Comparison of ENCODE assay signal across 18 cellular contexts in genomic region chr16:23274968-23275367, GRCh38. TPM values are rescaled to one million over a fixed set of nuclear protein-coding genes. Genes with fewer than 3 reads are reported as not detected.
DNase-seq lines count a peak whose midpoint lies in the region; ATAC-seq, FAIRE-seq and TF ChIP-seq lines count a peak whose summit lies in the region.
"Had no signal": no experiment of that assay in that cellular context is flagged by ENCODE, and none has a peak within 500 bp of the region (broad histone marks: within the 10 kb centered on the region; RNA-seq: fewer than 3 reads in every experiment).

No MANE protein-coding gene starts in this region.

- H3K4me3 ChIP-seq in HAP-1 = no peak overlapping the region
- H3K4me3 ChIP-seq in bronchial epithelial cell (ENCODE audit: low read depth, low read length) = no peak overlapping the region
- H3K4me3 ChIP-seq: ascending aorta, coronary artery, heart left ventricle, SK-N-MC had no signal

- DNase-seq in COLO668 (lab: John Stamatoyannopoulos, UW; ENCODE audit: unreplicated experiment) (peak; percentile 6), HAP-1 (ENCODE audit: low spot score in 2 of 2) (peak; percentile 8 to 9), NCI-H526 treated with DMSO at 0.1 percent for 48 hours (lab: John Stamatoyannopoulos, UW) (peak; percentile 12), bronchial epithelial cell (ENCODE audit: low read depth) (peak; percentile 35), germinal center (ENCODE audit: low spot score) (no peak), nucleus accumbens (lab: John Stamatoyannopoulos, UW) (no peak), H54 (ENCODE audit: insufficient read length, low spot score) (no peak)
- DNase-seq: activated CD8-positive, alpha-beta T cell treated with anti-CD3 and anti-CD28 coated beads for 36 hours; DMS79; heart left ventricle; KBM-7; kidney glomerular epithelial cell; NCI-H1436 treated with DMSO at 0.1 percent for 48 hours; stimulated activated naive CD8-positive, alpha-beta T cell treated with anti-CD3 and anti-CD28 coated beads, Interleukin-15, Interleukin-2, amounts not matched to agents 100 U/mL and 50 U/mL, for 24 hours had no signal

- no peaks in the 10 kb centered on the region; the same call in 1 of the 2 replicates for H3K27me3 ChIP-seq in HAP-1 (ENCODE audit: low read depth)
- H3K27me3 ChIP-seq in bronchial epithelial cell (ENCODE audit: control insufficient read depth, insufficient read depth, low read length) = no peaks in the 10 kb centered on the region
- H3K27me3 ChIP-seq: ascending aorta had no signal

- TF ChIP-seq POLR2A in H54 (IDR thresholded peaks at IDR 0.05; ENCODE audit: low read depth, low read length) = no peak

- no peak for ATAC-seq in HG03135 (IDR thresholded peaks at IDR 0.05; ENCODE audit: unreplicated experiment)
- ATAC-seq: activated CD8-positive, alpha-beta T cell treated with anti-CD3 and anti-CD28 coated beads for 36 hours; heart left ventricle; stimulated activated naive CD8-positive, alpha-beta T cell treated with anti-CD3 and anti-CD28 coated beads, Interleukin-15, Interleukin-2, amounts not matched to agents 100 U/mL and 50 U/mL, for 24 hours had no signal

- TF ChIP-seq CTCF in bronchial epithelial cell (IDR thresholded peaks at IDR 0.05; ENCODE audit: insufficient read depth, low read length, severe bottlenecking) = no peak

- no peaks in the 10 kb centered on the region for H3K4me1 ChIP-seq in HAP-1
- H3K4me1 ChIP-seq: ascending aorta, heart left ventricle had no signal

- no peaks in the 10 kb centered on the region for H3K9me3 ChIP-seq in HAP-1
- H3K9me3 ChIP-seq: ascending aorta had no signal

- H3K36me3 ChIP-seq in HAP-1 (replicated peaks) (no peaks in the 10 kb centered on the region), bronchial epithelial cell (ENCODE audit: control insufficient read depth, insufficient read depth, low read length) (no peaks in the 10 kb centered on the region)
- H3K36me3 ChIP-seq: ascending aorta, heart left ventricle had no signal

- FAIRE-seq in bronchial epithelial cell (lab: Jason Lieb, UNC) (no peak), H54 (lab: Jason Lieb, UNC) (no peak)

- in situ Hi-C loops in HAP-1 (cut with MboI; ENCODE audit: low sequenced_read_pairs) = no loop called here

RNA-seq across cellular contexts. Expression of gene SCNN1B, which starts 27.1 kb away (rescaled TPM):
- 0.79 and 5.8 TPM in 2 replicates for total RNA-seq in bronchial epithelial cell
- total RNA-seq: activated CD8-positive, alpha-beta T cell treated with anti-CD3 and anti-CD28 coated beads for 36 hours had no signal

Comparison
In these comparisons a context has a peak if more than half of its experiments do, and no peak if none do; other contexts are left out.
1. DNase-seq: peak in COLO668 (single experiment), HAP-1 (2 of 2), NCI-H526 treated with DMSO at 0.1 percent for 48 hours (single experiment) and bronchial epithelial cell (single experiment); none in germinal center (single experiment), nucleus accumbens (0 of 56) and H54 (single experiment).